Comparison of ENCODE assay signal across 18 cellular contexts in the genomic region with DNA sequence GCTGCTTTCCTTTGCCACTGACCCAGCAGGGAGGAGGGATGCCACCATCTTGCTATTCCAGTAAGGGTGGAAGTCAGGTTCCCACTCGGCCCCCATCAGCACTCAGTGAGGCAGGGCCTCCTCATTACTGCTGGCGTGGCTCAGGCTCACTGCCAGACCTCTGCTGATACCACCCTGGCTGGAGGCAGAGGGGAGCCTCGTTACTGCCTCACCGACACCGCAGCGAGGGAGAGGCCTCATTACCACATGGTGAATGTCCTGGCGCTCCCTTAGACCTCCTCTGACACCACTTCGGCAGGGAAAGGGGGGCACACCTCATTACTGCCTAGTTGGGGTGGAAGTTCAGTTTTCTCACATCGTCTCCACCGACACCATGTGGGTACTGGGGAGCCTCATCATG.
A peak's percentile ranks its signal among the peaks of the same experiment; 100 is the strongest.
DNase-seq lines count a peak whose midpoint lies in the region; ATAC-seq lines count a peak whose summit lies in the region.
"Had no signal": no experiment of that assay in that cellular context is flagged by ENCODE, and none has a peak within 500 bp of the region (broad histone marks: within the 10 kb centered on the region; RNA-seq: fewer than 3 reads in every experiment).

No MANE protein-coding gene starts in this region.

- no peak overlapping the region for H3K4me3 Mint-ChIP-seq in activated CD4-positive, alpha-beta T cell treated with anti-CD3 and anti-CD28 coated beads, Interleukin-2, amount 10 ng/mL, durations not matched to agents 24 days and 14 days
- H3K4me3 Mint-ChIP-seq: B cell; CD4-positive, CD25-positive, alpha-beta regulatory T cell; CD8-positive, alpha-beta memory T cell; GM23338 had no signal

- ATAC-seq in sciatic nerve: no peak
- ATAC-seq: GM12878, GM23338 had no signal

- H3K36me3 Mint-ChIP-seq in activated CD4-positive, alpha-beta T cell treated with anti-CD3 and anti-CD28 coated beads, Interleukin-2, amount 10 ng/mL, durations not matched to agents 24 days and 14 days (ENCODE audit: low read depth): no peaks in the 10 kb centered on the region
- H3K36me3 Mint-ChIP-seq: CD4-positive, CD25-positive, alpha-beta regulatory T cell; CD8-positive, alpha-beta memory T cell had no signal

- no peaks in the 10 kb centered on the region for H3K4me1 Mint-ChIP-seq in activated CD4-positive, alpha-beta T cell treated with anti-CD3 and anti-CD28 coated beads, Interleukin-2, amount 10 ng/mL, durations not matched to agents 24 days and 14 days
- H3K4me1 Mint-ChIP-seq: B cell; CD4-positive, CD25-positive, alpha-beta regulatory T cell; CD8-positive, alpha-beta memory T cell had no signal

- peaks cover 10% of the 10 kb centered on the region for H3K27me3 Mint-ChIP-seq in activated CD4-positive, alpha-beta T cell treated with anti-CD3 and anti-CD28 coated beads, Interleukin-2, amount 10 ng/mL, durations not matched to agents 24 days and 14 days
- H3K27me3 Mint-ChIP-seq: CD8-positive, alpha-beta memory T cell had no signal

- H3K27ac Mint-ChIP-seq in activated CD4-positive, alpha-beta T cell treated with anti-CD3 and anti-CD28 coated beads, Interleukin-2, amount 10 ng/mL, durations not matched to agents 24 days and 14 days: no peak overlapping the region
- H3K27ac Mint-ChIP-seq: B cell; CD4-positive, CD25-positive, alpha-beta regulatory T cell; CD8-positive, alpha-beta memory T cell; GM23338 had no signal

- intact Hi-C loops in sciatic nerve (cut with DNase I): no loop called here
- intact Hi-C loops in activated CD4-positive, alpha-beta T cell treated with anti-CD3 and anti-CD28 coated beads, Interleukin-2, amount 10 ng/mL, durations not matched to agents 24 days and 14 days (cut with micrococcal nuclease): no loop called here

- DNase-seq in activated effector memory CD4-positive, alpha-beta T cell treated with anti-CD3 and anti-CD28 coated beads, Interleukin-2, amount 50 U/mL, for 16 hours: peak; percentile 38
- DNase-seq in activated effector memory CD4-positive, alpha-beta T cell treated with Interleukin-2 at 50 U/mL for 16 hours: no peak
- DNase-seq in mesenteric fat pad (ENCODE audit: low spot score) (peak; percentile 79), sciatic nerve (ENCODE audit: low spot score) (peak; percentile 31), NOMO-1 (lab: John Stamatoyannopoulos, UW; ENCODE audit: unreplicated experiment in 2 of 2) (no peak), SHP77 (lab: John Stamatoyannopoulos, UW) (no peak)
- DNase-seq in activated CD4-positive, alpha-beta T cell treated with anti-CD3 and anti-CD28 coated beads, Interleukin-2, amount 10 ng/mL, durations not matched to agents 24 days and 14 days: no peak
- DNase-seq: CD4-positive, CD25-positive, alpha-beta regulatory T cell; CD8-positive, alpha-beta memory T cell; DMS 273 treated with DMSO at 0.1 percent for 48 hours; DMS79; EL; GDM1; H7; HCEC 1CT had no signal

- H3K9me3 Mint-ChIP-seq in activated CD4-positive, alpha-beta T cell treated with anti-CD3 and anti-CD28 coated beads, Interleukin-2, amount 10 ng/mL, durations not matched to agents 24 days and 14 days: no peaks in the 10 kb centered on the region
- H3K9me3 Mint-ChIP-seq: GM23338 had no signal

Comparison
In these comparisons a context has a peak if more than half of its experiments do, and no peak if none do; other contexts are left out.
1. DNase-seq: peak in activated effector memory CD4-positive, alpha-beta T cell treated with anti-CD3 and anti-CD28 coated beads, Interleukin-2, amount 50 U/mL, for 16 hours (single experiment), mesenteric fat pad (single experiment) and sciatic nerve (single experiment); none in activated effector memory CD4-positive, alpha-beta T cell treated with Interleukin-2 at 50 U/mL for 16 hours (single experiment), NOMO-1 (0 of 2), SHP77 (0 of 2) and activated CD4-positive, alpha-beta T cell treated with anti-CD3 and anti-CD28 coated beads, Interleukin-2, amount 10 ng/mL, durations not matched to agents 24 days and 14 days (single experiment).